Comparison of ENCODE assay signal across 16 cellular contexts in genomic region chr21:43701936-43702784, GRCh38. TPM values are rescaled to one million over a fixed set of nuclear protein-coding genes. Genes with fewer than 3 reads are reported as not detected.
DNase-seq lines count a peak whose midpoint lies in the region; ATAC-seq and TF ChIP-seq lines count a peak whose summit lies in the region.
"Had no signal": no experiment of that assay in that cellular context is flagged by ENCODE, and none has a peak within 500 bp of the region (broad histone marks: within the 10 kb centered on the region; RNA-seq: fewer than 3 reads in every experiment).

No MANE protein-coding gene starts in this region.

- peak overlapping the region; percentile 31 for H2AFZ ChIP-seq in neural progenitor cell (replicated peaks)

- DNase-seq in CD8-positive, alpha-beta T cell: no peak
- DNase-seq in activated B cell treated with CpG ODN at 0.5 μM for 24 hours (no peak), left cardiac atrium (no peak), neural progenitor cell (ENCODE audit: low spot score) (no peak), C1 segment of cervical spinal cord (lab: John Stamatoyannopoulos, UW) (no peak), G401 (ENCODE audit: low spot score) (no peak)
- no peak for DNase-seq in activated CD8-positive, alpha-beta memory T cell treated with anti-CD3 and anti-CD28 coated beads, Interleukin-2, amount 50 U/mL, for 48 hours
- DNase-seq: activated effector memory CD4-positive, alpha-beta T cell treated with anti-CD3 and anti-CD28 coated beads, Interleukin-2, amount 50 U/mL, for 16 hours; KBM-7; NCI-H1694; NCI-H526; T-helper 9 cell had no signal

- CTCF ChIA-PET in CD8-positive, alpha-beta T cell (lab: Charles Lee): interaction anchor here (2.1 kb wide), 1 partner anchor 11 kb away, joined by 6 read pairs; no protein-coding TSS in a partner anchor
- CTCF ChIA-PET in activated B cell treated with CpG ODN at 0.5 μM for 24 hours (lab: Charles Lee): interaction anchor here (0.6 kb wide), 1 partner anchor 334 kb away, joined by 3 read pairs; no protein-coding TSS in a partner anchor

- no peaks in the 10 kb centered on the region for H3K27me3 ChIP-seq in CD8-positive, alpha-beta T cell (ENCODE audit: insufficient read depth, low read length)
- H3K27me3 ChIP-seq in neural progenitor cell: no peaks in the 10 kb centered on the region
- H3K27me3 ChIP-seq: breast epithelium had no signal

- in situ Hi-C loops in G401 (cut with HindIII; ENCODE audit: low sequenced_read_pairs): no loop called here

- H3K4me2 ChIP-seq in neural progenitor cell: peak overlapping the region; percentile 30

- H3K36me3 Mint-ChIP-seq in CD8-positive, alpha-beta T cell: peaks cover 10% of the 10 kb centered on the region
- H3K36me3 Mint-ChIP-seq in activated B cell treated with CpG ODN at 0.5 μM for 24 hours (ENCODE audit: low read depth): peaks cover 5% of the 10 kb centered on the region
- H3K36me3 Mint-ChIP-seq in neural progenitor cell: peaks cover 1% of the 10 kb centered on the region

- intact Hi-C loops in CD8-positive, alpha-beta T cell (cut with DNase I, micrococcal nuclease): no loop called here
- intact Hi-C loops in activated B cell treated with CpG ODN at 0.5 μM for 24 hours (cut with micrococcal nuclease): no loop called here
- intact Hi-C loops in left cardiac atrium (cut with DNase I): no loop called here

- H3K4me1 Mint-ChIP-seq in CD8-positive, alpha-beta T cell (ENCODE audit: low read depth): peaks cover 11% of the 10 kb centered on the region
- H3K4me1 Mint-ChIP-seq in activated B cell treated with CpG ODN at 0.5 μM for 24 hours (peaks cover 9% of the 10 kb centered on the region), neural progenitor cell (peaks cover 35% of the 10 kb centered on the region)

- no peak overlapping the region for H3K9ac ChIP-seq in neural progenitor cell

- H3F3A ChIP-seq in neural progenitor cell (ENCODE audit: low read depth): peaks cover 16% of the 10 kb centered on the region

- H3K4me3 Mint-ChIP-seq in CD8-positive, alpha-beta T cell: peak overlapping the region; percentile 73
- H3K4me3 Mint-ChIP-seq in activated B cell treated with CpG ODN at 0.5 μM for 24 hours (peak overlapping the region; percentile 39), neural progenitor cell (no peak overlapping the region)
- H3K4me3 Mint-ChIP-seq: activated CD8-positive, alpha-beta T cell treated with anti-CD3 and anti-CD28 coated beads for 36 hours had no signal

- no peaks in the 10 kb centered on the region for H3K27me3 Mint-ChIP-seq in CD8-positive, alpha-beta T cell (ENCODE audit: low read depth)
- H3K27me3 Mint-ChIP-seq in activated B cell treated with CpG ODN at 0.5 μM for 24 hours (peaks cover 5% of the 10 kb centered on the region), neural progenitor cell (ENCODE audit: insufficient read depth, low read depth) (peaks cover 8% of the 10 kb centered on the region)
- H3K27me3 Mint-ChIP-seq: activated CD8-positive, alpha-beta T cell treated with anti-CD3 and anti-CD28 coated beads for 36 hours had no signal

- no peak for TF ChIP-seq CTCF in CD8-positive, alpha-beta T cell (IDR thresholded peaks at IDR 0.05)
- TF ChIP-seq CTCF in activated B cell treated with CpG ODN at 0.5 μM for 24 hours (IDR thresholded peaks at IDR 0.05) (no peak), neural progenitor cell (IDR thresholded peaks at IDR 0.05) (no peak)

- H3K9me3 ChIP-seq in CD8-positive, alpha-beta T cell (ENCODE audit: low read length): no peaks in the 10 kb centered on the region
- H3K9me3 ChIP-seq in neural progenitor cell (ENCODE audit: low read depth): no peaks in the 10 kb centered on the region
- H3K9me3 ChIP-seq: breast epithelium had no signal

- H3K27ac ChIP-seq in CD8-positive, alpha-beta T cell (ENCODE audit: low read depth, low read length): no peak overlapping the region
- H3K27ac ChIP-seq in neural progenitor cell: no peak overlapping the region
- H3K27ac ChIP-seq: breast epithelium had no signal

- H3K4me1 ChIP-seq in CD8-positive, alpha-beta T cell (ENCODE audit: insufficient read depth, low read length): no peaks in the 10 kb centered on the region
- peaks cover 15% of the 10 kb centered on the region for H3K4me1 ChIP-seq in neural progenitor cell
- H3K4me1 ChIP-seq: breast epithelium had no signal

- ATAC-seq in CD8-positive, alpha-beta T cell: no peak
- ATAC-seq in activated B cell treated with CpG ODN at 0.5 μM for 24 hours (ENCODE audit: low read depth) (no peak), left cardiac atrium (peak; percentile 29 to 36), GM18867 (IDR thresholded peaks at IDR 0.05; ENCODE audit: unreplicated experiment) (no peak)

- no peaks in the 10 kb centered on the region for H4K20me1 ChIP-seq in neural progenitor cell (ENCODE audit: low read depth)

- H3K36me3 ChIP-seq in CD8-positive, alpha-beta T cell (ENCODE audit: insufficient read depth, low read length): no peaks in the 10 kb centered on the region
- H3K36me3 ChIP-seq in neural progenitor cell: no peaks in the 10 kb centered on the region
- H3K36me3 ChIP-seq: breast epithelium had no signal

- no peak overlapping the region for H3K4me3 ChIP-seq in CD8-positive, alpha-beta T cell (ENCODE audit: low read depth, low read length)
- no peak overlapping the region for H3K4me3 ChIP-seq in neural progenitor cell
- H3K4me3 ChIP-seq: breast epithelium, GM12878 had no signal

- no peak overlapping the region for H3K27ac Mint-ChIP-seq in CD8-positive, alpha-beta T cell
- H3K27ac Mint-ChIP-seq in activated B cell treated with CpG ODN at 0.5 μM for 24 hours (no peak overlapping the region), neural progenitor cell (peak overlapping the region; percentile 72)
- H3K27ac Mint-ChIP-seq: activated CD8-positive, alpha-beta T cell treated with anti-CD3 and anti-CD28 coated beads for 36 hours had no signal

- H3K9me3 Mint-ChIP-seq in CD8-positive, alpha-beta T cell: peaks cover 2% of the 10 kb centered on the region
- H3K9me3 Mint-ChIP-seq in activated B cell treated with CpG ODN at 0.5 μM for 24 hours (no peaks in the 10 kb centered on the region), neural progenitor cell (no peaks in the 10 kb centered on the region)
- H3K9me3 Mint-ChIP-seq: activated CD8-positive, alpha-beta T cell treated with anti-CD3 and anti-CD28 coated beads for 36 hours had no signal

- no peaks in the 10 kb centered on the region for H3K79me2 ChIP-seq in neural progenitor cell (ENCODE audit: low read depth)

- POLR2A ChIA-PET in CD8-positive, alpha-beta T cell (lab: Charles Lee): no interaction called here
- POLR2A ChIA-PET in activated B cell treated with CpG ODN at 0.5 μM for 24 hours (lab: Charles Lee): no interaction called here

RNA-seq across cellular contexts. Expression of gene PDXK, which starts 16.8 kb away (rescaled TPM):
- total RNA-seq in CD8-positive, alpha-beta T cell: 10 to 100 TPM; 60.3 to 71.1 TPM
- total RNA-seq in activated B cell treated with CpG ODN at 0.5 μM for 24 hours (45.2 and 54.2 TPM in 2 replicates), left cardiac atrium (100 to 1,000 TPM; 101 to 120 TPM), neural progenitor cell (ENCODE audit: low replicate concordance) (43.3 and 54.0 TPM in 2 replicates)
- 58.6 and 88.2 TPM in 2 replicates for total RNA-seq in G401 (2014; rRNA removed; shearing (Covaris generic))

RNA-seq across cellular contexts. Expression of gene RRP1B, which starts 42.8 kb away (rescaled TPM):
- total RNA-seq in CD8-positive, alpha-beta T cell: 10 to 100 TPM; 24.3 to 26.1 TPM
- total RNA-seq in activated B cell treated with CpG ODN at 0.5 μM for 24 hours: 29.6 and 32.0 TPM in 2 replicates
- total RNA-seq in left cardiac atrium: 10 to 100 TPM; 11.0 to 14.2 TPM
- total RNA-seq in neural progenitor cell (ENCODE audit: low replicate concordance): 45.0 TPM in 2 replicates
- 34.0 and 40.5 TPM in 2 replicates for total RNA-seq in G401 (2014; rRNA removed; shearing (Covaris generic))

RNA-seq across cellular contexts. Expression of gene HSF2BP, which starts 42.9 kb away (rescaled TPM):
- 1 to 10 TPM in 1 of 2 experiments, under 1 TPM in 1; 0.64 to 1.3 TPM for total RNA-seq in CD8-positive, alpha-beta T cell
- total RNA-seq in activated B cell treated with CpG ODN at 0.5 μM for 24 hours: 0.58 and 0.61 TPM in 2 replicates
- under 1 TPM in 1 of 2 donors, not detected in 1; 0.68 TPM for total RNA-seq in left cardiac atrium
- 0.71 and 1.1 TPM in 2 replicates for total RNA-seq in neural progenitor cell (ENCODE audit: low replicate concordance)
- total RNA-seq in G401 (2014; rRNA removed; shearing (Covaris generic)): 5.3 and 9.1 TPM in 2 replicates

Comparison
In these comparisons a context has a peak if more than half of its experiments do, and no peak if none do; other contexts are left out.
1. ATAC-seq: peak in left cardiac atrium (2 of 2); none in CD8-positive, alpha-beta T cell (single experiment), activated B cell treated with CpG ODN at 0.5 μM for 24 hours (single experiment) and GM18867 (single experiment).